In genomic region chr17:82518826-82519810, GRCh38 we compare ENCODE assay signal across 8 cellular contexts. TPM values are rescaled to one million over a fixed set of nuclear protein-coding genes. Genes with fewer than 3 reads are reported as not detected.
DNase-seq lines count a peak whose midpoint lies in the region; ATAC-seq and TF ChIP-seq lines count a peak whose summit lies in the region.

Gene FOXK2, plus strand, starts transcription at chr17:82519732. Its CDS starts 157 bp downstream, at chr17:82519889.

- H3K9ac ChIP-seq in iPS-20b (ENCODE audit: low read depth, low read length) (peak within 1 kb of the TSS; percentile 55; the same call in 1 of the 2 replicates), skeletal muscle tissue (ENCODE audit: low read depth in 1 of 3, low read length in 3 of 3) (peak within 1 kb of the TSS; percentile 77 to 90 (median 80))

- peak; percentile 97 for DNase-seq in NCI-H2227 (lab: John Stamatoyannopoulos, UW; ENCODE audit: unreplicated experiment)
- DNase-seq in breast epithelium (ENCODE audit: low spot score in 2 of 2): peak; percentile 90 to 94

- no peaks in the 10 kb centered on the region for H3K36me3 ChIP-seq in ACC112 (ENCODE audit: insufficient read depth, low read length)
- no peaks in the 10 kb centered on the region for H3K36me3 ChIP-seq in breast epithelium
- H3K36me3 ChIP-seq in iPS-20b (ENCODE audit: insufficient read depth, low read depth, low read length): no peaks in the 10 kb centered on the region
- H3K36me3 ChIP-seq in skeletal muscle tissue (ENCODE audit: control insufficient read depth in 3 of 3, insufficient read depth in 3 of 3, low read length in 3 of 3): no peaks in the 10 kb centered on the region

- ATAC-seq in GM18867 (IDR thresholded peaks at IDR 0.05; ENCODE audit: unreplicated experiment) (peak; percentile 92), HG03097 (IDR thresholded peaks at IDR 0.05; ENCODE audit: low FRiP score, unreplicated experiment) (peak; percentile 87)

- no peak for TF ChIP-seq POLR2A in breast epithelium (IDR thresholded peaks at IDR 0.05)

- H3K27me3 ChIP-seq in ACC112 (ENCODE audit: insufficient read depth, low read length): no peaks in the 10 kb centered on the region
- H3K27me3 ChIP-seq in breast epithelium: no peaks in the 10 kb centered on the region
- no peaks in the 10 kb centered on the region for H3K27me3 ChIP-seq in iPS-20b (ENCODE audit: insufficient read depth, low read length)
- H3K27me3 ChIP-seq in skeletal muscle tissue (ENCODE audit: control insufficient read depth in 3 of 3, insufficient read depth in 3 of 3, low read length in 3 of 3): no peaks in the 10 kb centered on the region

- H3K4me1 ChIP-seq in ACC112 (ENCODE audit: control insufficient read depth, insufficient read depth, low read length, unreplicated experiment): no peaks in the 10 kb centered on the region
- no peaks in the 10 kb centered on the region for H3K4me1 ChIP-seq in breast epithelium
- H3K4me1 ChIP-seq in iPS-20b (ENCODE audit: insufficient read depth, low read length): no peaks in the 10 kb centered on the region
- peaks cover 5 to 15% (median 14%) of the 10 kb centered on the region in 3 donors for H3K4me1 ChIP-seq in skeletal muscle tissue (ENCODE audit: control insufficient read depth in 3 of 3, insufficient read depth in 3 of 3, low read length in 3 of 3)

- intact Hi-C loops in breast epithelium (cut with DNase I; ENCODE audit: low total_unique reads): no loop called here

- H3K9me3 ChIP-seq in breast epithelium: no peaks in the 10 kb centered on the region
- H3K9me3 ChIP-seq in iPS-20b (ENCODE audit: insufficient read depth, low read depth, low read length): no peaks in the 10 kb centered on the region
- no peaks in the 10 kb centered on the region for H3K9me3 ChIP-seq in skeletal muscle tissue (ENCODE audit: control insufficient read depth in 3 of 3, low read length in 3 of 3)

- peaks cover 43% of the 10 kb centered on the region for H3K79me2 ChIP-seq in ACC112 (ENCODE audit: control insufficient read depth, insufficient read depth, low read length, unreplicated experiment)

- peak within 1 kb of the TSS; percentile 76 for H3K4me3 ChIP-seq in ACC112 (ENCODE audit: low read depth, low read length)
- H3K4me3 ChIP-seq in WI38 (ENCODE audit: low read depth, low read length): peak within 1 kb of the TSS; percentile 73
- peak within 1 kb of the TSS; percentile 77 to 99 (median 87) for H3K4me3 ChIP-seq in breast epithelium
- H3K4me3 ChIP-seq in iPS-20b (ENCODE audit: low read length): peak within 1 kb of the TSS; percentile 73
- H3K4me3 ChIP-seq in skeletal muscle tissue (ENCODE audit: low read length in 3 of 3): peak within 1 kb of the TSS; percentile 68 to 72 (median 72)

- peak within 1 kb of the TSS; percentile 78 for H2AFZ ChIP-seq in ACC112 (ENCODE audit: low read length, unreplicated experiment)

- TF ChIP-seq CTCF in WI38 (IDR thresholded peaks at IDR 0.05; ENCODE audit: low read depth, low read length): no peak
- peak in 1 of 3 donors; percentile 13 for TF ChIP-seq CTCF in breast epithelium (IDR thresholded peaks at IDR 0.05)

- H3K27ac ChIP-seq in ACC112 (ENCODE audit: low read depth, low read length): peak within 1 kb of the TSS; percentile 74
- peak within 1 kb of the TSS; percentile 95 to 99 for H3K27ac ChIP-seq in breast epithelium
- no peak within 1 kb of the TSS for H3K27ac ChIP-seq in iPS-20b (ENCODE audit: low read length)
- H3K27ac ChIP-seq in skeletal muscle tissue (ENCODE audit: low read depth, low read length): peak within 1 kb of the TSS; percentile 77

RNA-seq across cellular contexts. Expression of gene FOXK2, which starts in this region (rescaled TPM):
- 10 to 100 TPM; 25.0 to 48.6 (median 36.7) TPM for total RNA-seq in breast epithelium
- total RNA-seq in skeletal muscle tissue: 27.7 TPM
